In genomic region chr1:54754045-54754444, GRCh38 we compare ENCODE assay signal across 1 cellular context.
A peak's percentile ranks its signal among the peaks of the same experiment; 100 is the strongest.
TF ChIP-seq lines count a peak whose summit lies in the region.

No MANE protein-coding gene starts in this region.

TF ChIP-seq in K562, 482 proteins besides CTCF, POLR2A, EP300 and RAD21:
- peak; percentile 44; the same call in 1 of the 2 replicates for TF ChIP-seq POLR2G (IDR thresholded peaks at IDR 0.05; ENCODE audit: low read depth, low read length)
- no peak for TF ChIP-seq ZBED1 (IDR thresholded peaks at IDR 0.05)
